ENCODE assay signal across 8 cellular contexts in the genomic region with DNA sequence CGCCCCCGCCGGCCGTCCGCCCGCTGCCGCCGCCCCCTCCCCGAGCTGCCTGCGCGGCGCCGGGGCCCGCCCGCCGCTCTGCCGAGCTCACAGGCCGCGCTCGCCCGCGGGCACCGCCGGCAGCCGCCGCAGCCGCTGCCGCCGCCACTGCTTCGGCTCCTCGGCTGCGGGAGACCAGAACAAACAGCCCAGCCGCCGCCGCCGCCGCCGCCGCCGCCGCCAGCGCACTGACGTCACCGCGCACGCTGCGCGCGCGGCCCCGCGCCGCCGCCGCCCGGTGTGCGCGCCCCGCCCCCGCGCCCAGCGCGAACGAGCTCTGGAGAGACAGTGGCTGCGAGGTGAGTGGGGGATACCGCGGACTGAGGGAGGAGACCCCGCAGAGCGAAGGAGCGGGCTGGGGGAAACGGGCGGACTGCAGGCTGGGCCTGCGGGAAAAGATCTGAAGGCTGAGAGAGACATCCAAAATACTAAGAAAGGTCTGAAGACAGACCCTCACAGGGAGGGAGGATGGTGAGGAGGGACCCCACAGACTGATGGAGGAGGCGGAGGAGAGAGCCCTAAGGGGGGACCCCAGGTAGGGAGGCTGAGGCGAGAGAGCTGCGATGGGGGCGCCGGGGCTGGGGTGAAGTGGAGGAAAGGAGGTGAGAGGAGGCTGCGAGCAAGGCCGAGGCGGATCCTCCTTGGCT. TPM values are rescaled to one million over a fixed set of nuclear protein-coding genes. Genes with fewer than 3 reads are reported as not detected.
DNase-seq lines count a peak whose midpoint lies in the region; ATAC-seq and TF ChIP-seq lines count a peak whose summit lies in the region.

Gene BRD4, minus strand, starts transcription at position 229 of the 686 bp plus-strand sequence. CDS start 59,440 bp downstream, outside the sequence.

- TF ChIP-seq CTCF in GM12864 (IDR thresholded peaks at IDR 0.05; ENCODE audit: low read depth, low read length, missing control alignments) (no peak), HFFc6 (IDR thresholded peaks at IDR 0.05) (no peak), choroid plexus epithelial cell (conservative IDR thresholded peaks at IDR 0.05; ENCODE audit: low read depth, low read length) (no peak)

- intact Hi-C loops in activated CD4-positive, alpha-beta T cell treated with anti-CD3 and anti-CD28 coated beads for 36 hours (cut with DNase I, micrococcal nuclease): loop anchor here (1.0 to 5.0 kb wide), 10 partner anchors 31 to 505 kb away; partner anchors contain the start of genes AKAP8 (in 2 of the 2) and AKAP8L (in 1 of the 2)
- intact Hi-C loops in left colon (cut with DNase I, micrococcal nuclease): no loop called here

- H3K27ac Mint-ChIP-seq in HFFc6: peak within 1 kb of the TSS; percentile 99
- H3K27ac Mint-ChIP-seq in activated CD4-positive, alpha-beta T cell treated with anti-CD3 and anti-CD28 coated beads for 36 hours: peak within 1 kb of the TSS; percentile 96

- H3K4me3 Mint-ChIP-seq in HFFc6: peak within 1 kb of the TSS; percentile 99
- H3K4me3 Mint-ChIP-seq in activated CD4-positive, alpha-beta T cell treated with anti-CD3 and anti-CD28 coated beads for 36 hours: peak within 1 kb of the TSS; percentile 94

- peak; percentile 43 for ATAC-seq in activated CD4-positive, alpha-beta T cell treated with anti-CD3 and anti-CD28 coated beads for 36 hours
- peak; percentile 86 for ATAC-seq in left colon

- DNase-seq in GM12864 (ENCODE audit: low read depth) (no peak), HFFc6 (peak; percentile 22), NCI-H1694 treated with DMSO at 0.1 percent for 48 hours (lab: John Stamatoyannopoulos, UW) (peak; percentile 25), choroid plexus epithelial cell (ENCODE audit: low read depth) (peak; percentile 47), left colon (peak; percentile 64 to 83), amniotic stem cell (lab: John Stamatoyannopoulos, UW) (no peak)
- peak; percentile 87 for DNase-seq in activated CD4-positive, alpha-beta T cell treated with anti-CD3 and anti-CD28 coated beads for 36 hours
- peak; percentile 70 for DNase-seq in stimulated activated CD4-positive, alpha-beta T cell treated with anti-CD3 and anti-CD28 coated beads, Interleukin-1b, Interleukin-23, amount 100 ng/mL, for 48 hours

- CTCF ChIA-PET in activated CD4-positive, alpha-beta T cell treated with anti-CD3 and anti-CD28 coated beads for 36 hours (lab: Charles Lee): interaction anchor here (0.6 to 2.1 kb wide), 3 partner anchors 8 to 208 kb away, joined by 3 to 9 read pairs (median 5); partner anchors contain the start of gene AKAP8

- no peaks in the 10 kb centered on the region for H3K9me3 Mint-ChIP-seq in HFFc6
- H3K9me3 Mint-ChIP-seq in activated CD4-positive, alpha-beta T cell treated with anti-CD3 and anti-CD28 coated beads for 36 hours (ENCODE audit: low read depth): no peaks in the 10 kb centered on the region

- H3K27me3 Mint-ChIP-seq in HFFc6 (ENCODE audit: insufficient read depth): peaks cover 6% of the 10 kb centered on the region
- H3K27me3 Mint-ChIP-seq in activated CD4-positive, alpha-beta T cell treated with anti-CD3 and anti-CD28 coated beads for 36 hours: no peaks in the 10 kb centered on the region

- H3K4me3 ChIP-seq in GM12864 (ENCODE audit: low read depth, low read length): peak within 1 kb of the TSS; percentile 67
- peak within 1 kb of the TSS; percentile 97 for H3K4me3 ChIP-seq in choroid plexus epithelial cell (ENCODE audit: low read depth, low read length)

- peaks cover 11% of the 10 kb centered on the region; the same call in 1 of the 2 replicates for H3K36me3 Mint-ChIP-seq in HFFc6 (ENCODE audit: low read depth)
- peaks cover 28% of the 10 kb centered on the region for H3K36me3 Mint-ChIP-seq in activated CD4-positive, alpha-beta T cell treated with anti-CD3 and anti-CD28 coated beads for 36 hours (ENCODE audit: low read depth)

- POLR2A ChIA-PET in activated CD4-positive, alpha-beta T cell treated with anti-CD3 and anti-CD28 coated beads for 36 hours (lab: Charles Lee): interaction anchor here (1.0 to 3.1 kb wide), 2 partner anchors 24 to 46 kb away, joined by 5 to 34 read pairs; partner anchors contain the start of gene AKAP8

- H3K4me1 Mint-ChIP-seq in HFFc6 (ENCODE audit: low read depth): peaks cover 51% of the 10 kb centered on the region
- peaks cover 38% of the 10 kb centered on the region for H3K4me1 Mint-ChIP-seq in activated CD4-positive, alpha-beta T cell treated with anti-CD3 and anti-CD28 coated beads for 36 hours

RNA-seq across cellular contexts. Expression of gene BRD4, which starts in this region (rescaled TPM):
- total RNA-seq in HFFc6 (2021; fragmentation: NEBNext Ultra II Directional; extraction: Animal tissue kit (Norgen Biotek cat#: 25700)): 10 to 100 TPM; 74.9 to 85.2 (median 81.5) TPM
- 100 to 1,000 TPM; 106 to 126 TPM for total RNA-seq in activated CD4-positive, alpha-beta T cell treated with anti-CD3 and anti-CD28 coated beads for 36 hours
- 10 to 100 TPM; 64.6 to 90.7 TPM for total RNA-seq in left colon

Comparison
In these comparisons a context has a peak if more than half of its experiments do, and no peak if none do; other contexts are left out.
1. DNase-seq: peak in HFFc6 (single experiment), NCI-H1694 treated with DMSO at 0.1 percent for 48 hours (single experiment), activated CD4-positive, alpha-beta T cell treated with anti-CD3 and anti-CD28 coated beads for 36 hours (single experiment), choroid plexus epithelial cell (single experiment), left colon (2 of 2) and stimulated activated CD4-positive, alpha-beta T cell treated with anti-CD3 and anti-CD28 coated beads, Interleukin-1b, Interleukin-23, amount 100 ng/mL, for 48 hours (single experiment); none in GM12864 (single experiment) and amniotic stem cell (single experiment).
2. intact Hi-C loops: an anchor here in activated CD4-positive, alpha-beta T cell treated with anti-CD3 and anti-CD28 coated beads for 36 hours (1.0 to 5.0 kb wide); none called in left colon.